Comparison of ENCODE assay signal across 15 cellular contexts in the genomic region with DNA sequence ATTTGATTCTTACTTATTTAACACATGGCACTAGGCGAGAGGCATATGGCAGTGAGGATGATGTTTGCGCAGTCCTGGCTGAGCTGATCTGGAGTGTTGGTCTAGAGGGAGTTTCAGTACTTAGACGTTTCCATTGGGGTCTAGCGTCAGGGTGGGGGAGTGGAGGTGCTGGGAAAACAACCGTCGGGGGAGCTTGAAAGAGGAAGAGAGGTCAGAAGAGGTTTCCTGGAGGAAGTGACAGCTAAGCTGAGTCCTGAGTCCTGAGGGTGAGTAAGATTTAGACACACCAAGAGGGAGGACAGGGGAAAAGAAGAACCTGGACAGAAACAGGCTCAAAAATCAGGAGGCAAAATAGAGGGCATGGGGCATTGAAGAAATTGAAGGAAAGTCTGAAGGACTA.
DNase-seq lines count a peak whose midpoint lies in the region; ATAC-seq and TF ChIP-seq lines count a peak whose summit lies in the region.
"Had no signal": no experiment of that assay in that cellular context is flagged by ENCODE, and none has a peak within 500 bp of the region (broad histone marks: within the 10 kb centered on the region; RNA-seq: fewer than 3 reads in every experiment).

No MANE protein-coding gene starts in this region.

- POLR2A ChIA-PET in activated CD8-positive, alpha-beta T cell treated with anti-CD3 and anti-CD28 coated beads for 36 hours (lab: Charles Lee), result no interaction called here

- H4K20me1 ChIP-seq in BLaER1 (no peaks in the 10 kb centered on the region), GM23338 (replicated peaks; ENCODE audit: insufficient read depth) (no peaks in the 10 kb centered on the region)

- peak overlapping the region; percentile 52; the same call in 1 of the 2 replicates for H2AFZ ChIP-seq in GM23338
- H2AFZ ChIP-seq: PC-9 had no signal

- peaks cover 7% of the 10 kb centered on the region for H3K27me3 Mint-ChIP-seq in GM23338 (ENCODE audit: insufficient read depth, low read depth, poor library complexity)
- peaks cover 4% of the 10 kb centered on the region for H3K27me3 Mint-ChIP-seq in activated CD8-positive, alpha-beta T cell treated with anti-CD3 and anti-CD28 coated beads for 36 hours

- H3K9me2 ChIP-seq in GM23338 (ENCODE audit: insufficient read depth), result no peaks in the 10 kb centered on the region

- no peaks in the 10 kb centered on the region for H3F3A ChIP-seq in GM23338 (replicated peaks; ENCODE audit: low read depth)

- peak overlapping the region; percentile 34; the same call in 1 of the 2 replicates for H3K9ac ChIP-seq in BLaER1

- no peak overlapping the region for H3K4me3 Mint-ChIP-seq in GM23338
- H3K4me3 Mint-ChIP-seq in activated CD8-positive, alpha-beta T cell treated with anti-CD3 and anti-CD28 coated beads for 36 hours, result no peak overlapping the region
- H3K4me3 Mint-ChIP-seq: activated T-cell treated with anti-CD3 and anti-CD28 coated beads, Interleukin-2, amount 50 U/mL, for 72 hours had no signal

- H3K4me2 ChIP-seq in BLaER1 (peak overlapping the region; percentile 73), GM23338 (no peak overlapping the region)
- H3K4me2 ChIP-seq: PC-9 had no signal

- no peaks in the 10 kb centered on the region; the same call in 2 of the 3 replicates for H3K4me1 Mint-ChIP-seq in GM23338
- H3K4me1 Mint-ChIP-seq in activated CD8-positive, alpha-beta T cell treated with anti-CD3 and anti-CD28 coated beads for 36 hours (ENCODE audit: low read depth), result peaks cover 3% of the 10 kb centered on the region

- no peaks in the 10 kb centered on the region for H3K79me2 ChIP-seq in GM23338 (replicated peaks; ENCODE audit: insufficient read depth)

- H3K9me3 Mint-ChIP-seq in GM23338, result no peaks in the 10 kb centered on the region
- no peaks in the 10 kb centered on the region for H3K9me3 Mint-ChIP-seq in activated CD8-positive, alpha-beta T cell treated with anti-CD3 and anti-CD28 coated beads for 36 hours
- H3K9me3 Mint-ChIP-seq: activated T-cell treated with anti-CD3 and anti-CD28 coated beads, Interleukin-2, amount 50 U/mL, for 72 hours had no signal

- intact Hi-C loops in activated CD8-positive, alpha-beta T cell treated with anti-CD3 and anti-CD28 coated beads for 36 hours (cut with micrococcal nuclease), result loop anchor here (5.0 kb wide), 1 partner anchor 51 kb away; no protein-coding TSS in a partner anchor

- no peak overlapping the region for H3K4me3 ChIP-seq in BLaER1
- no peak overlapping the region for H3K4me3 ChIP-seq in GM23338
- no peak overlapping the region for H3K4me3 ChIP-seq in fibroblast of pulmonary artery (replicated peaks; ENCODE audit: low read depth, low read length)
- H3K4me3 ChIP-seq: breast epithelium, PC-9, SK-N-MC had no signal

- no peaks in the 10 kb centered on the region for H3K9me3 ChIP-seq in BLaER1
- H3K9me3 ChIP-seq: breast epithelium had no signal

- H3K27ac Mint-ChIP-seq in GM23338, result no peak overlapping the region
- H3K27ac Mint-ChIP-seq in activated CD8-positive, alpha-beta T cell treated with anti-CD3 and anti-CD28 coated beads for 36 hours, result no peak overlapping the region
- H3K27ac Mint-ChIP-seq: activated T-cell treated with anti-CD3 and anti-CD28 coated beads, Interleukin-2, amount 50 U/mL, for 72 hours had no signal

- no peak for DNase-seq in GM23338 (ENCODE audit: low spot score)
- peak; percentile 17 for DNase-seq in NCI-H510A treated with DMSO at 0.1 percent for 48 hours (lab: John Stamatoyannopoulos, UW)
- peak; percentile 58 for DNase-seq in fibroblast of pulmonary artery (ENCODE audit: low read depth)
- DNase-seq in activated CD8-positive, alpha-beta T cell treated with anti-CD3 and anti-CD28 coated beads for 36 hours, result no peak
- DNase-seq in mucosa of gallbladder (ENCODE audit: low spot score), result no peak
- no peak for DNase-seq in NK-92 (lab: John Stamatoyannopoulos, UW; ENCODE audit: unreplicated experiment)
- DNase-seq in OCI-M1 (lab: John Stamatoyannopoulos, UW), result no peak
- DNase-seq: activated CD4-positive, alpha-beta T cell treated with anti-CD3 and anti-CD28 coated beads, Interleukin-2, amount 50 U/mL, for 1 hour; activated T-cell treated with anti-CD3 and anti-CD28 coated beads, Interleukin-2, amount 50 U/mL, for 72 hours; MM.1S; PC-9 had no signal

- H3K27ac ChIP-seq in BLaER1 (peak overlapping the region; percentile 32), GM23338 (ENCODE audit: low read depth) (no peak overlapping the region)
- H3K27ac ChIP-seq: breast epithelium, PC-9, SK-N-MC had no signal

- no peaks in the 10 kb centered on the region for H3K36me3 ChIP-seq in BLaER1
- H3K36me3 ChIP-seq in GM23338 (ENCODE audit: insufficient read depth), result no peaks in the 10 kb centered on the region
- H3K36me3 ChIP-seq: breast epithelium had no signal

- no peaks in the 10 kb centered on the region for H3K27me3 ChIP-seq in BLaER1
- no peaks in the 10 kb centered on the region for H3K27me3 ChIP-seq in GM23338 (ENCODE audit: insufficient read depth)
- H3K27me3 ChIP-seq: breast epithelium had no signal

- no peak for TF ChIP-seq CTCF in GM23338 (conservative IDR thresholded peaks at IDR 0.05; ENCODE audit: low read depth in 2 of 2)
- no peak for TF ChIP-seq CTCF in fibroblast of pulmonary artery (IDR thresholded peaks at IDR 0.05; ENCODE audit: low read length, missing control alignments)
- no peak for TF ChIP-seq CTCF in activated CD8-positive, alpha-beta T cell treated with anti-CD3 and anti-CD28 coated beads for 36 hours (IDR thresholded peaks at IDR 0.05)

- CTCF ChIA-PET in activated CD8-positive, alpha-beta T cell treated with anti-CD3 and anti-CD28 coated beads for 36 hours (lab: Charles Lee), result interaction anchor here (1.1 kb wide), 1 partner anchor 11 kb away, joined by 3 read pairs; no protein-coding TSS in a partner anchor

- no peaks in the 10 kb centered on the region for H3K36me3 Mint-ChIP-seq in GM23338 (ENCODE audit: low read depth)
- no peaks in the 10 kb centered on the region for H3K36me3 Mint-ChIP-seq in activated CD8-positive, alpha-beta T cell treated with anti-CD3 and anti-CD28 coated beads for 36 hours (ENCODE audit: low read depth)

- no peak for ATAC-seq in GM23338
- no peak for ATAC-seq in activated CD8-positive, alpha-beta T cell treated with anti-CD3 and anti-CD28 coated beads for 36 hours
- ATAC-seq: activated T-cell treated with anti-CD3 and anti-CD28 coated beads, Interleukin-2, amount 50 U/mL, for 72 hours; HCT116 had no signal

- H3K4me1 ChIP-seq in BLaER1 (peaks cover 21% of the 10 kb centered on the region), GM23338 (ENCODE audit: insufficient read depth) (no peaks in the 10 kb centered on the region)
- H3K4me1 ChIP-seq: breast epithelium had no signal

TF ChIP-seq in GM23338, 12 proteins besides CTCF, POLR2A, EP300 and RAD21 (continues in another document):
- TF ChIP-seq, protein P1, sequence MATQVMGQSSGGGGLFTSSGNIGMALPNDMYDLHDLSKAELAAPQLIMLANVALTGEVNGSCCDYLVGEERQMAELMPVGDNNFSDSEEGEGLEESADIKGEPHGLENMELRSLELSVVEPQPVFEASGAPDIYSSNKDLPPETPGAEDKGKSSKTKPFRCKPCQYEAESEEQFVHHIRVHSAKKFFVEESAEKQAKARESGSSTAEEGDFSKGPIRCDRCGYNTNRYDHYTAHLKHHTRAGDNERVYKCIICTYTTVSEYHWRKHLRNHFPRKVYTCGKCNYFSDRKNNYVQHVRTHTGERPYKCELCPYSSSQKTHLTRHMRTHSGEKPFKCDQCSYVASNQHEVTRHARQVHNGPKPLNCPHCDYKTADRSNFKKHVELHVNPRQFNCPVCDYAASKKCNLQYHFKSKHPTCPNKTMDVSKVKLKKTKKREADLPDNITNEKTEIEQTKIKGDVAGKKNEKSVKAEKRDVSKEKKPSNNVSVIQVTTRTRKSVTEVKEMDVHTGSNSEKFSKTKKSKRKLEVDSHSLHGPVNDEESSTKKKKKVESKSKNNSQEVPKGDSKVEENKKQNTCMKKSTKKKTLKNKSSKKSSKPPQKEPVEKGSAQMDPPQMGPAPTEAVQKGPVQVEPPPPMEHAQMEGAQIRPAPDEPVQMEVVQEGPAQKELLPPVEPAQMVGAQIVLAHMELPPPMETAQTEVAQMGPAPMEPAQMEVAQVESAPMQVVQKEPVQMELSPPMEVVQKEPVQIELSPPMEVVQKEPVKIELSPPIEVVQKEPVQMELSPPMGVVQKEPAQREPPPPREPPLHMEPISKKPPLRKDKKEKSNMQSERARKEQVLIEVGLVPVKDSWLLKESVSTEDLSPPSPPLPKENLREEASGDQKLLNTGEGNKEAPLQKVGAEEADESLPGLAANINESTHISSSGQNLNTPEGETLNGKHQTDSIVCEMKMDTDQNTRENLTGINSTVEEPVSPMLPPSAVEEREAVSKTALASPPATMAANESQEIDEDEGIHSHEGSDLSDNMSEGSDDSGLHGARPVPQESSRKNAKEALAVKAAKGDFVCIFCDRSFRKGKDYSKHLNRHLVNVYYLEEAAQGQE (IDR thresholded peaks at IDR 0.05; ENCODE audit: unreplicated experiment), result no peak
- TF ChIP-seq ZNF114 (CRISPR knock-in tag; IDR thresholded peaks at IDR 0.05) (no peak), STAT1 (IDR thresholded peaks at IDR 0.05; ENCODE audit: unreplicated experiment) (no peak), JUNB (IDR thresholded peaks at IDR 0.05; ENCODE audit: unreplicated experiment) (no peak), POLR2AphosphoS5 (IDR thresholded peaks at IDR 0.05; ENCODE audit: low read depth) (no peak), EZH2 (IDR thresholded peaks at IDR 0.05; ENCODE audit: low read depth, unreplicated experiment) (no peak)
- TF ChIP-seq, protein P2, sequence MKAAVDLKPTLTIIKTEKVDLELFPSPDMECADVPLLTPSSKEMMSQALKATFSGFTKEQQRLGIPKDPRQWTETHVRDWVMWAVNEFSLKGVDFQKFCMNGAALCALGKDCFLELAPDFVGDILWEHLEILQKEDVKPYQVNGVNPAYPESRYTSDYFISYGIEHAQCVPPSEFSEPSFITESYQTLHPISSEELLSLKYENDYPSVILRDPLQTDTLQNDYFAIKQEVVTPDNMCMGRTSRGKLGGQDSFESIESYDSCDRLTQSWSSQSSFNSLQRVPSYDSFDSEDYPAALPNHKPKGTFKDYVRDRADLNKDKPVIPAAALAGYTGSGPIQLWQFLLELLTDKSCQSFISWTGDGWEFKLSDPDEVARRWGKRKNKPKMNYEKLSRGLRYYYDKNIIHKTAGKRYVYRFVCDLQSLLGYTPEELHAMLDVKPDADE (IDR thresholded peaks at IDR 0.05), result no peak

Comparison
In these comparisons a context has a peak if more than half of its experiments do, and no peak if none do; other contexts are left out.
1. DNase-seq: peak in NCI-H510A treated with DMSO at 0.1 percent for 48 hours (single experiment) and fibroblast of pulmonary artery (single experiment); none in GM23338 (single experiment), activated CD8-positive, alpha-beta T cell treated with anti-CD3 and anti-CD28 coated beads for 36 hours (single experiment), mucosa of gallbladder (single experiment), NK-92 (single experiment) and OCI-M1 (single experiment).